9 cellular contexts compared by ENCODE assay signal in the genomic region with DNA sequence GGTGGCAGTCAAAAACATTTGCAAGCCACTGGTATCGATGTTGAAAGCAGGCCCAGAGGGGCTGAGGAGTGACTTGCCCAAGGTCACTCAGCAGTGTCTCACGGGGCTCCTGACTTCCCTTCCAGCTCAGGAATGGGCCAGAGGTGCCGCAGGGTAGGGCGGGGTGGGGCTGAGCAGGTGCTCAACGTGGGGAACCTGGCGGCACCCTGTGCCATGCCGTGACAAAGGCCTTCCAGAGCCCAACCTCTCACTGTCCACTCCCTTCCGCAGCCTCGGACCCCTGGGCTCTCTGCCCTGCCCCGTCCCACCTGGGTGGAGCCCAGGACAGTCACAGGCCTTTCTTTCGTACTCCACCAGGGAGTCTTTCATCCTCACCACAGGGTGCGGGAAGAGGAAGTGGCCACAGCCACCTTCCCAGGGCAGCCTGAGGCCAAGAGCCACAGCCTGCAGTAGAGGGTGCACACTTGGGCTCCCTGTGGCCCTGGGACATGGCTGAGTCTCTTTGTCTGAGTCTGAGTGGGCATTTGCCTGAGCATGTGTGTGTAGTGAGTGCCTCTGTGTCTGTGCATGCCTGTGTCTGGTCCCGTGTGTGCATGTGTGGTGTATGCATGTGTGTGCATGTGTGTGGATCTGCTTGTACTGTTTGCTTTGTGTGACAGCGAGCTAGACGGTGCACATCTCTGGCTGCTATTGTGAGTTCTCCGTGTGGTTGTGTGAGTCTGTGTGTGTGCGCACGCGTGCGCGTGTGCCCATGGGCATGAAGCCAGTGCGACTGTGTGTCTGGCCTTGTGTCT. TPM values are rescaled to one million over a fixed set of nuclear protein-coding genes. Genes with fewer than 3 reads are reported as not detected.
DNase-seq lines count a peak whose midpoint lies in the region; ATAC-seq, FAIRE-seq and TF ChIP-seq lines count a peak whose summit lies in the region.
"Had no signal": no experiment of that assay in that cellular context is flagged by ENCODE, and none has a peak within 500 bp of the region (broad histone marks: within the 10 kb centered on the region; RNA-seq: fewer than 3 reads in every experiment).

No MANE protein-coding gene starts in this region.

- CTCF ChIA-PET in H1 (lab: Charles Lee; ENCODE audit: partially characterized antibody) = interaction anchor here (1.8 kb wide), 1 partner anchor 134 kb away, joined by 4 read pairs; no protein-coding TSS in a partner anchor

- H2AFZ ChIP-seq in H1 (ENCODE audit: low read length) (no peak overlapping the region), MM.1S (ENCODE audit: low read length) (no peak overlapping the region)

- H3K18ac ChIP-seq in H1 (ENCODE audit: extremely low read depth, low read length) = peak overlapping the region; percentile 90; the same call in 1 of the 2 replicates

- peak overlapping the region; percentile 100 for H2BK12ac ChIP-seq in H1 (ENCODE audit: low read depth, low read length)

- H3K23ac ChIP-seq in H1 (ENCODE audit: insufficient read length) = no peak overlapping the region

- H3K9ac ChIP-seq in H1 (replicated peaks in 1 of 4; ENCODE audit: extremely low read depth in 1 of 4, low read depth in 3 of 4, low read length in 3 of 4) = peak overlapping the region in 1 of 4 experiments; percentile 45; a peak in 1 of 7 replicates
- H3K9ac ChIP-seq in rectal smooth muscle tissue (ENCODE audit: low read length) = no peak overlapping the region
- no peak overlapping the region for H3K9ac ChIP-seq in MM.1S (ENCODE audit: low read length)

- no peak for ATAC-seq in GM21526 (IDR thresholded peaks at IDR 0.05; ENCODE audit: low FRiP score, unreplicated experiment)

- no peak for TF ChIP-seq POLR2A in H1 (IDR thresholded peaks at IDR 0.05; ENCODE audit: control extremely low read depth in 1 of 2, low read depth in 2 of 2, low read length in 2 of 2)

- no peak for TF ChIP-seq RAD21 in H1 (IDR thresholded peaks at IDR 0.05 in 1 of 2, conservative IDR thresholded peaks at IDR 0.05 in 1 of 2; ENCODE audit: low read depth in 2 of 2, low read length in 2 of 2)

- H3K79me1 ChIP-seq in H1 (ENCODE audit: low read depth, low read length) = no peaks in the 10 kb centered on the region

- WGBS in H1 (ENCODE audit: extremely low coverage in 1 of 2, insufficient coverage in 1 of 2, insufficient read length in 1 of 2, insufficient replicate concordance in 2 of 2, low coverage in 1 of 2, low lambda C conversion rate in 2 of 2, missing lambda C conversion rate in 1 of 2), 2 experiments = 89% methylated on average over 19 of the region's 22 CpGs; no CpG with 5 or more reads in 1 of the 2 experiments

- H2BK5ac ChIP-seq in H1 (ENCODE audit: low read depth, low read length) = peak overlapping the region; percentile 94

- H3K4ac ChIP-seq in H1 (replicated peaks; ENCODE audit: insufficient read length, low read depth, low read length) = peak overlapping the region; percentile 63

- peaks cover 0 to 2% of the 10 kb centered on the region in 2 experiments for H4K20me1 ChIP-seq in H1 (replicated peaks in 1 of 2; ENCODE audit: control insufficient read depth in 1 of 2, insufficient read depth in 2 of 2, low read length in 2 of 2)
- H4K20me1 ChIP-seq in MM.1S (ENCODE audit: insufficient read depth, low read length) = no peaks in the 10 kb centered on the region

- H4K8ac ChIP-seq in H1 (ENCODE audit: extremely low read depth, insufficient read depth, low read length) = no peak overlapping the region; the same call in 1 of the 2 replicates

- peak overlapping the region; percentile 98; the same call in 1 of the 2 replicates for H2AK5ac ChIP-seq in H1 (ENCODE audit: low read depth, low read length)

- no peak for TF ChIP-seq CTCF in H1 (IDR thresholded peaks at IDR 0.05; ENCODE audit: control extremely low read depth in 1 of 3, insufficient read depth in 1 of 3, low read depth in 1 of 3, low read length in 3 of 3)
- TF ChIP-seq CTCF in MM.1S (IDR thresholded peaks at IDR 0.05; ENCODE audit: low read length) = no peak

- H3F3A ChIP-seq in MM.1S (ENCODE audit: insufficient read depth, low read length) = no peaks in the 10 kb centered on the region

- H3K27me3 ChIP-seq in H7 (ENCODE audit: control insufficient read depth, insufficient read depth, low read length) (no peaks in the 10 kb centered on the region; the same call in 1 of the 2 replicates), H1 (replicated peaks in 1 of 4; ENCODE audit: control insufficient read depth in 3 of 4, extremely low read depth in 1 of 4, insufficient read depth in 3 of 4, low read length in 3 of 4) (peaks cover 0 to 2% (median 0%) of the 10 kb centered on the region in 4 experiments; a peak in 1 of 7 replicates), rectal smooth muscle tissue (ENCODE audit: control insufficient read depth, insufficient read depth, low read length) (no peaks in the 10 kb centered on the region), MM.1S (replicated peaks; ENCODE audit: insufficient read depth, low read length) (peaks cover 58% of the 10 kb centered on the region)

- no peak overlapping the region for H3K14ac ChIP-seq in H1 (ENCODE audit: insufficient read length)

- H3K4me3 ChIP-seq in H7 (ENCODE audit: insufficient read depth, low read depth, low read length) (no peak overlapping the region), H1 (ENCODE audit: extremely low read depth in 1 of 4, insufficient read depth in 2 of 4, low read depth in 3 of 4, low read length in 4 of 4) (no peak overlapping the region), rectal smooth muscle tissue (ENCODE audit: low read length) (peak overlapping the region; percentile 0), MM.1S (ENCODE audit: low read length) (no peak overlapping the region)

- peak overlapping the region; percentile 100 for H2BK15ac ChIP-seq in H1 (ENCODE audit: low read length)

- H3K36me3 ChIP-seq in H7 (replicated peaks; ENCODE audit: control insufficient read depth, insufficient read depth, low read length) (no peaks in the 10 kb centered on the region; the same call in 1 of the 2 replicates), H1 (ENCODE audit: control insufficient read depth in 2 of 4, insufficient read depth in 4 of 4, low read length in 3 of 4) (no peaks in the 10 kb centered on the region), rectal smooth muscle tissue (ENCODE audit: control insufficient read depth, insufficient read depth, low read length) (no peaks in the 10 kb centered on the region), MM.1S (replicated peaks; ENCODE audit: insufficient read depth, low read length) (no peaks in the 10 kb centered on the region)

- H3K4me1 ChIP-seq in H1 (replicated peaks in 1 of 4; ENCODE audit: control insufficient read depth in 3 of 4, insufficient read depth in 4 of 4, low read length in 3 of 4) (peaks cover 5 to 15% (median 9%) of the 10 kb centered on the region in 4 experiments), rectal smooth muscle tissue (ENCODE audit: control insufficient read depth, insufficient read depth, low read length) (peaks cover 2% of the 10 kb centered on the region), MM.1S (ENCODE audit: low read length) (no peaks in the 10 kb centered on the region)

- H3K23me2 ChIP-seq in H1 (ENCODE audit: low read depth, low read length) = no peaks in the 10 kb centered on the region; the same call in 1 of the 2 replicates

- peak overlapping the region; percentile 58 for H2BK120ac ChIP-seq in H1 (replicated peaks; ENCODE audit: low read depth, low read length)

- H3K56ac ChIP-seq in H1 (replicated peaks; ENCODE audit: insufficient read length, low read depth, low read length) = no peak overlapping the region

- TF ChIP-seq EP300 in H1 (IDR thresholded peaks at IDR 0.05; ENCODE audit: borderline replicate concordance in 1 of 2, low read depth in 2 of 2, low read length in 2 of 2) = no peak

- H4K5ac ChIP-seq in H1 (ENCODE audit: insufficient read length, low read depth, low read length) = no peak overlapping the region

- H3K27ac ChIP-seq in H1 (ENCODE audit: low read depth, low read length) (no peak overlapping the region), rectal smooth muscle tissue (ENCODE audit: low read depth, low read length) (no peak overlapping the region), MM.1S (ENCODE audit: low read length) (no peak overlapping the region)

- no peak overlapping the region; a peak in 1 of 4 replicates for H3K4me2 ChIP-seq in H1 (ENCODE audit: insufficient read depth in 1 of 2, low read depth in 2 of 2, low read length in 2 of 2)
- H3K4me2 ChIP-seq in MM.1S (ENCODE audit: low read depth, low read length) = no peak overlapping the region

- H3K9me3 ChIP-seq in H1 (ENCODE audit: insufficient read depth in 2 of 2, low read depth in 1 of 2, low read length in 1 of 2) (no peaks in the 10 kb centered on the region), MM.1S (replicated peaks; ENCODE audit: insufficient read depth, low read length) (no peaks in the 10 kb centered on the region)

- peak overlapping the region; percentile 94 for H2BK20ac ChIP-seq in H1 (ENCODE audit: low read length)

- no peak for FAIRE-seq in H1 (lab: Jason Lieb, UNC)
- FAIRE-seq: colon had no signal

- no peaks in the 10 kb centered on the region for H3K9me2 ChIP-seq in MM.1S (replicated peaks; ENCODE audit: insufficient read depth, low read length)

- H4K91ac ChIP-seq in H1 (replicated peaks; ENCODE audit: insufficient read length, low read length) = peak overlapping the region; percentile 94

- POLR2A ChIA-PET in H1 (lab: Charles Lee; ENCODE audit: partially characterized antibody) = no interaction called here

- no peaks in the 10 kb centered on the region for H3K79me2 ChIP-seq in H1 (ENCODE audit: control insufficient read depth in 1 of 2, insufficient read depth in 2 of 2, low read length in 2 of 2)
- no peaks in the 10 kb centered on the region for H3K79me2 ChIP-seq in MM.1S (ENCODE audit: low read length)

- DNase-seq in H7 (peak; percentile 74), OCI-M1 (lab: John Stamatoyannopoulos, UW) (peak; percentile 50), H1 (ENCODE audit: low read depth in 1 of 2, low spot score in 2 of 2) (no peak), MM.1S (no peak), NCI-H1436 (lab: John Stamatoyannopoulos, UW) (no peak), NCI-H524 (lab: John Stamatoyannopoulos, UW) (no peak)

RNA-seq across cellular contexts. Expression of a gene that starts 6.0 kb away (rescaled TPM):
- 0.41 and 0.59 TPM in 2 replicates for total RNA-seq in H7 (2014; rRNA removed; shearing (Covaris generic))
- 3.3 and 3.5 TPM in 2 replicates for total RNA-seq in H1 (2021; fragmentation: NEBNext Ultra II Directional; extraction: Animal tissue kit (Norgen Biotek cat#: 25700))
- polyA plus RNA-seq in H1 (2011; rRNA removed) = 3.3 and 4.1 TPM in 2 replicates
- polyA plus RNA-seq in H1 (2011; cell fraction: cytosol; rRNA removed) = 4.0 TPM
- 16.5 TPM for polyA plus RNA-seq in H1 (2011; cell fraction: nucleus; rRNA removed)
- polyA plus RNA-seq in H1 (2012, experiment 1 of 2) = 3.5 to 4.5 TPM (median 3.9 TPM) in 4 replicates
- 2.9 TPM for polyA plus RNA-seq in H1 (2012, experiment 2 of 2)
- polyA plus RNA-seq in H1 (2013, experiment 1 of 2) = 2.2 TPM
- polyA plus RNA-seq in H1 (2013, experiment 2 of 2) = 1.8 TPM
- polyA minus RNA-seq in H1 (2011; rRNA and poly(A)+ RNA removed) = 9.4 and 9.6 TPM in 2 replicates
- 6.2 TPM for polyA minus RNA-seq in H1 (2011; cell fraction: cytosol; rRNA and poly(A)+ RNA removed)
- polyA minus RNA-seq in H1 (2011; cell fraction: nucleus; rRNA and poly(A)+ RNA removed) = 4.6 TPM

RNA-seq across cellular contexts. Expression of a gene that starts 14.0 kb away (rescaled TPM):
- total RNA-seq in H7 (2014; rRNA removed; shearing (Covaris generic)) = not detected in 2 replicates
- not detected in 2 replicates for total RNA-seq in H1 (2021; fragmentation: NEBNext Ultra II Directional; extraction: Animal tissue kit (Norgen Biotek cat#: 25700))
- polyA plus RNA-seq in H1 (2011; rRNA removed) = not detected in 2 replicates
- polyA plus RNA-seq in H1 (2011; cell fraction: cytosol; rRNA removed) = not detected
- not detected for polyA plus RNA-seq in H1 (2011; cell fraction: nucleus; rRNA removed)
- not detected in 4 replicates for polyA plus RNA-seq in H1 (2012, experiment 1 of 2)
- not detected for polyA plus RNA-seq in H1 (2012, experiment 2 of 2)
- not detected for polyA plus RNA-seq in H1 (2013, experiment 1 of 2)
- not detected for polyA plus RNA-seq in H1 (2013, experiment 2 of 2)
- not detected in 2 replicates for polyA minus RNA-seq in H1 (2011; rRNA and poly(A)+ RNA removed)
- not detected for polyA minus RNA-seq in H1 (2011; cell fraction: cytosol; rRNA and poly(A)+ RNA removed)
- not detected for polyA minus RNA-seq in H1 (2011; cell fraction: nucleus; rRNA and poly(A)+ RNA removed)

RNA-seq across cellular contexts. Expression of a gene that starts 36.7 kb away (rescaled TPM):
- 10.2 and 15.4 TPM in 2 replicates for total RNA-seq in H7 (2014; rRNA removed; shearing (Covaris generic))
- total RNA-seq in H1 (2021; fragmentation: NEBNext Ultra II Directional; extraction: Animal tissue kit (Norgen Biotek cat#: 25700)) = 8.4 and 10.3 TPM in 2 replicates
- 36.0 and 44.6 TPM in 2 replicates for polyA plus RNA-seq in H1 (2011; rRNA removed)
- polyA plus RNA-seq in H1 (2011; cell fraction: cytosol; rRNA removed) = 22.6 TPM
- polyA plus RNA-seq in H1 (2011; cell fraction: nucleus; rRNA removed) = 27.5 TPM
- polyA plus RNA-seq in H1 (2012, experiment 1 of 2) = 3.7 to 12.4 TPM (median 11.3 TPM) in 4 replicates
- 10.9 TPM for polyA plus RNA-seq in H1 (2012, experiment 2 of 2)
- 9.5 TPM for polyA plus RNA-seq in H1 (2013, experiment 1 of 2)
- polyA plus RNA-seq in H1 (2013, experiment 2 of 2) = 10.2 TPM
- 8.2 and 8.5 TPM in 2 replicates for polyA minus RNA-seq in H1 (2011; rRNA and poly(A)+ RNA removed)
- polyA minus RNA-seq in H1 (2011; cell fraction: cytosol; rRNA and poly(A)+ RNA removed) = 3.8 TPM
- polyA minus RNA-seq in H1 (2011; cell fraction: nucleus; rRNA and poly(A)+ RNA removed) = 8.7 TPM

Comparison
In these comparisons a context has a peak if more than half of its experiments do, and no peak if none do; other contexts are left out.
1. DNase-seq: peak in H7 (single experiment) and OCI-M1 (single experiment); none in H1 (0 of 2), MM.1S (single experiment), NCI-H1436 (single experiment) and NCI-H524 (0 of 2).